ENCODE assay signal across 1 cellular context in genomic region chr1:82880506-82880905, GRCh38.
TF ChIP-seq lines count a peak whose summit lies in the region.

No MANE protein-coding gene starts in this region.

TF ChIP-seq in GM23338, 12 proteins besides CTCF, POLR2A, EP300 and RAD21 (continued from another document):
- TF ChIP-seq, protein P1, sequence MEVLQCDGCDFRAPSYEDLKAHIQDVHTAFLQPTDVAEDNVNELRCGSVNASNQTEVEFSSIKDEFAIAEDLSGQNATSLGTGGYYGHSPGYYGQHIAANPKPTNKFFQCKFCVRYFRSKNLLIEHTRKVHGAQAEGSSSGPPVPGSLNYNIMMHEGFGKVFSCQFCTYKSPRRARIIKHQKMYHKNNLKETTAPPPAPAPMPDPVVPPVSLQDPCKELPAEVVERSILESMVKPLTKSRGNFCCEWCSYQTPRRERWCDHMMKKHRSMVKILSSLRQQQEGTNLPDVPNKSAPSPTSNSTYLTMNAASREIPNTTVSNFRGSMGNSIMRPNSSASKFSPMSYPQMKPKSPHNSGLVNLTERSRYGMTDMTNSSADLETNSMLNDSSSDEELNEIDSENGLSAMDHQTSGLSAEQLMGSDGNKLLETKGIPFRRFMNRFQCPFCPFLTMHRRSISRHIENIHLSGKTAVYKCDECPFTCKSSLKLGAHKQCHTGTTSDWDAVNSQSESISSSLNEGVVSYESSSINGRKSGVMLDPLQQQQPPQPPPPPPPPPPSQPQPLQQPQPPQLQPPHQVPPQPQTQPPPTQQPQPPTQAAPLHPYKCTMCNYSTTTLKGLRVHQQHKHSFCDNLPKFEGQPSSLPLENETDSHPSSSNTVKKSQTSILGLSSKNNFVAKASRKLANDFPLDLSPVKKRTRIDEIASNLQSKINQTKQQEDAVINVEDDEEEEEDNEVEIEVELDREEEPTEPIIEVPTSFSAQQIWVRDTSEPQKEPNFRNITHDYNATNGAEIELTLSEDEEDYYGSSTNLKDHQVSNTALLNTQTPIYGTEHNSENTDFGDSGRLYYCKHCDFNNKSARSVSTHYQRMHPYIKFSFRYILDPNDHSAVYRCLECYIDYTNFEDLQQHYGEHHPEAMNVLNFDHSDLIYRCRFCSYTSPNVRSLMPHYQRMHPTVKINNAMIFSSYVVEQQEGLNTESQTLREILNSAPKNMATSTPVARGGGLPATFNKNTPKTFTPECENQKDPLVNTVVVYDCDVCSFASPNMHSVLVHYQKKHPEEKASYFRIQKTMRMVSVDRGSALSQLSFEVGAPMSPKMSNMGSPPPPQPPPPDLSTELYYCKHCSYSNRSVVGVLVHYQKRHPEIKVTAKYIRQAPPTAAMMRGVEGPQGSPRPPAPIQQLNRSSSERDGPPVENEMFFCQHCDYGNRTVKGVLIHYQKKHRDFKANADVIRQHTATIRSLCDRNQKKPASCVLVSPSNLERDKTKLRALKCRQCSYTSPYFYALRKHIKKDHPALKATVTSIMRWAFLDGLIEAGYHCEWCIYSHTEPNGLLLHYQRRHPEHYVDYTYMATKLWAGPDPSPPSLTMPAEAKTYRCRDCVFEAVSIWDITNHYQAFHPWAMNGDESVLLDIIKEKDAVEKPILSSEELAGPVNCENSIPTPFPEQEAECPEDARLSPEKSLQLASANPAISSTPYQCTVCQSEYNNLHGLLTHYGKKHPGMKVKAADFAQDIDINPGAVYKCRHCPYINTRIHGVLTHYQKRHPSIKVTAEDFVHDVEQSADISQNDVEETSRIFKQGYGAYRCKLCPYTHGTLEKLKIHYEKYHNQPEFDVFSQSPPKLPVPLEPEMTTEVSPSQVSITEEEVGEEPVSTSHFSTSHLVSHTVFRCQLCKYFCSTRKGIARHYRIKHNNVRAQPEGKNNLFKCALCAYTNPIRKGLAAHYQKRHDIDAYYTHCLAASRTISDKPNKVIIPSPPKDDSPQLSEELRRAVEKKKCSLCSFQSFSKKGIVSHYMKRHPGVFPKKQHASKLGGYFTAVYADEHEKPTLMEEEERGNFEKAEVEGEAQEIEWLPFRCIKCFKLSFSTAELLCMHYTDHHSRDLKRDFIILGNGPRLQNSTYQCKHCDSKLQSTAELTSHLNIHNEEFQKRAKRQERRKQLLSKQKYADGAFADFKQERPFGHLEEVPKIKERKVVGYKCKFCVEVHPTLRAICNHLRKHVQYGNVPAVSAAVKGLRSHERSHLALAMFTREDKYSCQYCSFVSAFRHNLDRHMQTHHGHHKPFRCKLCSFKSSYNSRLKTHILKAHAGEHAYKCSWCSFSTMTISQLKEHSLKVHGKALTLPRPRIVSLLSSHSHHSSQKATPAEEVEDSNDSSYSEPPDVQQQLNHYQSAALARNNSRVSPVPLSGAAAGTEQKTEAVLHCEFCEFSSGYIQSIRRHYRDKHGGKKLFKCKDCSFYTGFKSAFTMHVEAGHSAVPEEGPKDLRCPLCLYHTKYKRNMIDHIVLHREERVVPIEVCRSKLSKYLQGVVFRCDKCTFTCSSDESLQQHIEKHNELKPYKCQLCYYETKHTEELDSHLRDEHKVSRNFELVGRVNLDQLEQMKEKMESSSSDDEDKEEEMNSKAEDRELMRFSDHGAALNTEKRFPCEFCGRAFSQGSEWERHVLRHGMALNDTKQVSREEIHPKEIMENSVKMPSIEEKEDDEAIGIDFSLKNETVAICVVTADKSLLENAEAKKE (CRISPR knock-in tag; IDR thresholded peaks at IDR 0.05), result no peak
- TF ChIP-seq CREB1 (CRISPR knock-in tag; IDR thresholded peaks at IDR 0.05; ENCODE audit: low read depth) (no peak), ZNF114 (CRISPR knock-in tag; IDR thresholded peaks at IDR 0.05) (no peak), ZNF331 (CRISPR knock-in tag; IDR thresholded peaks at IDR 0.05; ENCODE audit: low read depth) (no peak), NANOG (IDR thresholded peaks at IDR 0.05; ENCODE audit: borderline replicate concordance) (no peak)
- TF ChIP-seq, protein P2, sequence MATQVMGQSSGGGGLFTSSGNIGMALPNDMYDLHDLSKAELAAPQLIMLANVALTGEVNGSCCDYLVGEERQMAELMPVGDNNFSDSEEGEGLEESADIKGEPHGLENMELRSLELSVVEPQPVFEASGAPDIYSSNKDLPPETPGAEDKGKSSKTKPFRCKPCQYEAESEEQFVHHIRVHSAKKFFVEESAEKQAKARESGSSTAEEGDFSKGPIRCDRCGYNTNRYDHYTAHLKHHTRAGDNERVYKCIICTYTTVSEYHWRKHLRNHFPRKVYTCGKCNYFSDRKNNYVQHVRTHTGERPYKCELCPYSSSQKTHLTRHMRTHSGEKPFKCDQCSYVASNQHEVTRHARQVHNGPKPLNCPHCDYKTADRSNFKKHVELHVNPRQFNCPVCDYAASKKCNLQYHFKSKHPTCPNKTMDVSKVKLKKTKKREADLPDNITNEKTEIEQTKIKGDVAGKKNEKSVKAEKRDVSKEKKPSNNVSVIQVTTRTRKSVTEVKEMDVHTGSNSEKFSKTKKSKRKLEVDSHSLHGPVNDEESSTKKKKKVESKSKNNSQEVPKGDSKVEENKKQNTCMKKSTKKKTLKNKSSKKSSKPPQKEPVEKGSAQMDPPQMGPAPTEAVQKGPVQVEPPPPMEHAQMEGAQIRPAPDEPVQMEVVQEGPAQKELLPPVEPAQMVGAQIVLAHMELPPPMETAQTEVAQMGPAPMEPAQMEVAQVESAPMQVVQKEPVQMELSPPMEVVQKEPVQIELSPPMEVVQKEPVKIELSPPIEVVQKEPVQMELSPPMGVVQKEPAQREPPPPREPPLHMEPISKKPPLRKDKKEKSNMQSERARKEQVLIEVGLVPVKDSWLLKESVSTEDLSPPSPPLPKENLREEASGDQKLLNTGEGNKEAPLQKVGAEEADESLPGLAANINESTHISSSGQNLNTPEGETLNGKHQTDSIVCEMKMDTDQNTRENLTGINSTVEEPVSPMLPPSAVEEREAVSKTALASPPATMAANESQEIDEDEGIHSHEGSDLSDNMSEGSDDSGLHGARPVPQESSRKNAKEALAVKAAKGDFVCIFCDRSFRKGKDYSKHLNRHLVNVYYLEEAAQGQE (IDR thresholded peaks at IDR 0.05; ENCODE audit: unreplicated experiment), result no peak
